In the genomic region with DNA sequence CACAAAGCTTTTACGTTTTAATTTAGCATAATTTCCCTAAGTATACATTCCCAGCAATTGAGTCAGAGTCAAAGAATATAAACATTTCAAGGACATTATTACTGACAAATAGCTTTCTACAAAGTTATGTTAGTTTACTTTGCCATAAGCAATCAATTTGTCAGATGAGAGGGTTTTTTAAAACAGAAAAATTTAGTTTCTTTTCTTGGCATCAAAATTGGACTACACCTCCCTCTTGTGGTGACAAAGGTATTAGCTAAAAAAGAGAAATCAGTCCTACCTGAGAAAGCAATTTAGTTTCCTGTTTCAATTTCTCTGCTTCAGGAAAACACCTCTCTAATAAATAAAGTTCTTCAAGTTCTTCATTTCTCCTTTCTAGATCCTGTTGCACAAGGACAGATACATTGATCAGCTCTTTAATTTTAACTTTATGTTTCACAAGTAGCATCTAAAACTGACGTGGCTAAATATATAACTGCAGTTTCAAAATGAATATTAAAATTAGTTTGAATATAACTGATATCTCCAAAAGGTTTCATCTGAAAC, we compare ENCODE assay signal across 8 cellular contexts. TPM values are rescaled to one million over a fixed set of nuclear protein-coding genes. Genes with fewer than 3 reads are reported as not detected.
DNase-seq lines count a peak whose midpoint lies in the region; ATAC-seq and TF ChIP-seq lines count a peak whose summit lies in the region.

No MANE protein-coding gene starts in this region.

- no peak for TF ChIP-seq POLR2A in adrenal gland (IDR thresholded peaks at IDR 0.05)

- TF ChIP-seq CTCF in Loucy (conservative IDR thresholded peaks at IDR 0.05; ENCODE audit: low read length): peak; percentile 83
- peak; percentile 48 to 66 (median 54) for TF ChIP-seq CTCF in adrenal gland (IDR thresholded peaks at IDR 0.05)
- TF ChIP-seq CTCF in kidney epithelial cell (IDR thresholded peaks at IDR 0.05; ENCODE audit: insufficient read depth, low read length, poor library complexity, severe bottlenecking): peak; percentile 66

- H3K9me2 ChIP-seq in Loucy (replicated peaks; ENCODE audit: low read depth, low read length): no peaks in the 10 kb centered on the region

- 54 to 62% (median 60%) methylated on average over 2 of the region's 2 CpGs for WGBS in adrenal gland, 4 donors

- peak overlapping the region; percentile 46 for H3K4me2 ChIP-seq in Loucy (ENCODE audit: low read depth, low read length, poor library complexity, severe bottlenecking)

- H2AFZ ChIP-seq in Loucy (ENCODE audit: low read length): peak overlapping the region; percentile 82

- 0 out of 2 replicates have a peak, but pooled peaks cover 3% of the 10 kb centered on the region for H3F3A ChIP-seq in Loucy (ENCODE audit: low read depth)

- H3K27me3 ChIP-seq in Loucy (ENCODE audit: insufficient read depth, low read length, poor library complexity, severe bottlenecking) (no peaks in the 10 kb centered on the region), adrenal gland (no peaks in the 10 kb centered on the region), kidney epithelial cell (ENCODE audit: control insufficient read depth, insufficient read depth, low read length) (no peaks in the 10 kb centered on the region)

- no peak overlapping the region for H3K9ac ChIP-seq in Loucy (ENCODE audit: low read depth, low read length, poor library complexity, severe bottlenecking)

- peak; percentile 3 for DNase-seq in SKM-1 treated with dmso at 0.1 percent for 144 hours (lab: John Stamatoyannopoulos, UW; ENCODE audit: unreplicated experiment)
- DNase-seq in SKM-1 (lab: John Stamatoyannopoulos, UW; ENCODE audit: unreplicated experiment): no peak
- DNase-seq in adrenal gland: no peak
- DNase-seq in kidney epithelial cell (ENCODE audit: low read depth): peak; percentile 4
- DNase-seq in T1000 (lab: John Stamatoyannopoulos, UW): no peak

- H4K20me1 ChIP-seq in Loucy (ENCODE audit: insufficient read depth, low read length, poor library complexity, severe bottlenecking): no peaks in the 10 kb centered on the region

- intact Hi-C loops in adrenal gland (cut with DNase I): no loop called here

- H3K9me3 ChIP-seq in Loucy (ENCODE audit: insufficient read depth, low read depth, low read length): no peaks in the 10 kb centered on the region
- H3K9me3 ChIP-seq in adrenal gland (replicated peaks in 1 of 3): no peaks in the 10 kb centered on the region

- no peak overlapping the region for H3K27ac ChIP-seq in adrenal gland

- no peaks in the 10 kb centered on the region for H3K79me2 ChIP-seq in Loucy (ENCODE audit: insufficient read depth, low read length)

- H3K4me3 ChIP-seq in Loucy (ENCODE audit: low read length, poor library complexity, severe bottlenecking) (peak overlapping the region; percentile 23), adrenal gland (peak overlapping the region in 1 of 4 donors; percentile 12), kidney epithelial cell (ENCODE audit: low read depth, low read length) (no peak overlapping the region)

- H3K36me3 ChIP-seq in Loucy (ENCODE audit: insufficient read depth, low read length) (no peaks in the 10 kb centered on the region), adrenal gland (replicated peaks in 1 of 2) (no peaks in the 10 kb centered on the region), kidney epithelial cell (ENCODE audit: control insufficient read depth, insufficient read depth, low read length) (no peaks in the 10 kb centered on the region)

- H3K4me1 ChIP-seq in Loucy (ENCODE audit: insufficient read depth, low read length, poor library complexity, severe bottlenecking) (peaks cover 6% of the 10 kb centered on the region), adrenal gland (replicated peaks in 1 of 2) (peaks cover 0 to 9% of the 10 kb centered on the region in 2 donors)

- ATAC-seq in GM21619 (IDR thresholded peaks at IDR 0.05; ENCODE audit: unreplicated experiment) (peak; percentile 57), HG02763 (IDR thresholded peaks at IDR 0.05; ENCODE audit: unreplicated experiment) (no peak)

RNA-seq across cellular contexts. Expression of a gene that starts 39.9 kb away (rescaled TPM):
- total RNA-seq in adrenal gland: 1 to 10 TPM in 2 of 8 donors, under 1 TPM in 6; 0.29 to 2.1 (median 0.64) TPM
- 1 to 10 TPM in 2 of 3 donors, under 1 TPM in 1; 0.74 to 2.3 (median 1.8) TPM for polyA plus RNA-seq in adrenal gland
- total RNA-seq in kidney epithelial cell: 0.07 TPM in 1 of 2 replicates, not detected in the other

RNA-seq across cellular contexts. Expression of a gene that starts 39.9 kb away (rescaled TPM):
- total RNA-seq in adrenal gland (10 to 100 TPM; 35.1 to 96.3 (median 47.9) TPM), kidney epithelial cell (13.3 and 17.6 TPM in 2 replicates)
- polyA plus RNA-seq in adrenal gland: 100 to 1,000 TPM in 1 of 3 donors, 10 to 100 TPM in 2; 29.9 to 140 (median 54.5) TPM

Comparison
In these comparisons a context has a peak if more than half of its experiments do, and no peak if none do; other contexts are left out.
1. DNase-seq: peak in SKM-1 treated with dmso at 0.1 percent for 144 hours (single experiment) and kidney epithelial cell (single experiment); none in SKM-1 (single experiment), adrenal gland (0 of 7) and T1000 (single experiment).
2. Peak in every context shown above with its lines, with median percentiles within 50 percentile points of each other: CTCF ChIP-seq.